In the genomic region with DNA sequence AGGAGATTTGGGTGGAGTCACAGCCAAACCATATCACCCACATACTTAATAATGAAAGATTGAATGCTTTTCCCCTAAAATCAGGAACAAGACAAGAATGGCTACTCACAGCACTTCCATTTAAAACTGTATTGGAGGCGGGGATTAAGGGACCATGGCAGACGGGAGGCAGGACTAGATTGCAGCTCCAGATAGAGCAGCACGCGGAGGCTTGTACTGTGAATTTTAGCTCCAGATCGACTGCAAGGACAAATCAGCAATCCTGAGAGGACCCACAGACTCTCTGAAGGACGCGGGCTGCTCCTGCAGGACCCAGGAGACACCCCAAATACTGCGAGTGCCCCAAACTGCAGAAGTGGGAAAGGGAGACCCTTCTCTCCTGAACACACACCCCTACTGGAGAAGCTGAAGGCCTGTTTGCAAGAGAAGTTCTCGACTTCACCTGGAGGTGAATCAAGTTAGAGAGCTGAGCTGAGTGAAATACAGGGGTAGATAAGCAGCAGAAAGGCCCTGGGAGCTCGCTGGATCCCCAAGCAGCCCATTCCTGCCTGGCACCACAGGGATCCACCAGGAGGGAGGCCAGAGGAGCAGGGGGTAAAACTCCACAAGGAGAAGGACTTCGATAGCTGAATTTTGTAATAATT, we compare ENCODE assay signal across 21 cellular contexts.
"Had no signal": no experiment of that assay in that cellular context is flagged by ENCODE, and none has a peak within 500 bp of the region (broad histone marks: within the 10 kb centered on the region; RNA-seq: fewer than 3 reads in every experiment).

No MANE protein-coding gene starts in this region.

- H3K4me1 ChIP-seq: colonic mucosa, heart right ventricle, psoas muscle, right lobe of liver, suprapubic skin, thyroid gland had no signal

- H3K36me3 Mint-ChIP-seq: natural killer cell; stimulated activated effector memory CD8-positive, alpha-beta T cell treated with anti-CD3 and anti-CD28 coated beads, Interleukin-12 subunit alpha, Interleukin-12 subunit beta, amount 100 ng/mL, for 72 hours; type B pancreatic cell had no signal

- H3K4me1 Mint-ChIP-seq: natural killer cell; stimulated activated effector memory CD8-positive, alpha-beta T cell treated with anti-CD3 and anti-CD28 coated beads, Interleukin-12 subunit alpha, Interleukin-12 subunit beta, amount 100 ng/mL, for 72 hours had no signal

- H3K27me3 Mint-ChIP-seq: type B pancreatic cell had no signal

- H3K27ac ChIP-seq: colonic mucosa, heart right ventricle, neutrophil, psoas muscle, right lobe of liver, suprapubic skin, thyroid gland had no signal

- ATAC-seq: esophagus mucosa; heart right ventricle; left lobe of liver; natural killer cell; psoas muscle; right lobe of liver; stimulated activated effector memory CD8-positive, alpha-beta T cell treated with anti-CD3 and anti-CD28 coated beads, Interleukin-12 subunit alpha, Interleukin-12 subunit beta, amount 100 ng/mL, for 72 hours; stimulated activated naive CD8-positive, alpha-beta T cell treated with anti-CD3 and anti-CD28 coated beads, Interleukin-15, Interleukin-2, amounts not matched to agents 100 U/mL and 50 U/mL, for 24 hours had no signal

- H3K4me3 Mint-ChIP-seq: natural killer cell; stimulated activated effector memory CD8-positive, alpha-beta T cell treated with anti-CD3 and anti-CD28 coated beads, Interleukin-12 subunit alpha, Interleukin-12 subunit beta, amount 100 ng/mL, for 72 hours; type B pancreatic cell had no signal

- H3K27ac Mint-ChIP-seq: natural killer cell; stimulated activated effector memory CD8-positive, alpha-beta T cell treated with anti-CD3 and anti-CD28 coated beads, Interleukin-12 subunit alpha, Interleukin-12 subunit beta, amount 100 ng/mL, for 72 hours; type B pancreatic cell had no signal

- H3K4me3 ChIP-seq: colonic mucosa, heart right ventricle, psoas muscle, right lobe of liver, suprapubic skin, thyroid gland had no signal

- DNase-seq: colonic mucosa; effector CD8-positive, alpha-beta T cell; heart right ventricle; mammary epithelial cell; natural killer cell; retina; right lobe of liver; stimulated activated CD4-positive, alpha-beta T cell treated with anti-CD3 and anti-CD28 coated beads, Interleukin-4, amount 100 ng/mL, for 1 hour; stimulated activated CD8-positive, alpha-beta memory T cell treated with anti-CD3 and anti-CD28 coated beads, Interleukin-4, amount 100 ng/mL, for 48 hours; stimulated activated naive CD8-positive, alpha-beta T cell treated with anti-CD3 and anti-CD28 coated beads, Interleukin-15, Interleukin-2, amounts not matched to agents 100 U/mL and 50 U/mL, for 24 hours; thyroid gland had no signal

- H3K36me3 ChIP-seq: colonic mucosa, heart right ventricle, neutrophil, right lobe of liver, suprapubic skin, thyroid gland had no signal

- FAIRE-seq: endometrium, frontal cortex, urothelium cell line had no signal

- H3K27me3 ChIP-seq: colonic mucosa, heart right ventricle, neutrophil, right lobe of liver, suprapubic skin, thyroid gland had no signal

- H3K9me3 ChIP-seq: colonic mucosa, neutrophil, psoas muscle, right lobe of liver, suprapubic skin, thyroid gland had no signal
